Comparison of ENCODE assay signal across 22 cellular contexts in genomic region chr5:96189028-96189826, GRCh38.
"Had no signal": no experiment of that assay in that cellular context is flagged by ENCODE, and none has a peak within 500 bp of the region (broad histone marks: within the 10 kb centered on the region; RNA-seq: fewer than 3 reads in every experiment).

No MANE protein-coding gene starts in this region.

- DNase-seq: effector memory CD8-positive, alpha-beta T cell; erythroblast; immature natural killer cell; left colon; left ventricle myocardium superior; mesenchymal stem cell; midbrain; nucleus accumbens; ovary; right cardiac atrium; stimulated activated CD4-positive, alpha-beta T cell treated with anti-CD3 and anti-CD28 coated beads, Interleukin-4, amount 100 ng/mL, for 1 hour; stimulated activated CD8-positive, alpha-beta memory T cell treated with anti-CD3 and anti-CD28 coated beads, Interleukin-4, amount 100 ng/mL, for 48 hours; stimulated activated naive CD8-positive, alpha-beta T cell treated with anti-CD3 and anti-CD28 coated beads, Interleukin-15, Interleukin-2, amounts not matched to agents 100 U/mL and 50 U/mL, for 24 hours; thyroid gland; upper lobe of left lung; uterus had no signal

- H3K36me3 Mint-ChIP-seq: immature natural killer cell; neural progenitor cell; stimulated activated effector memory CD8-positive, alpha-beta T cell treated with anti-CD3 and anti-CD28 coated beads, Interleukin-12 subunit alpha, Interleukin-12 subunit beta, amount 100 ng/mL, for 72 hours had no signal

- H3K9me3 Mint-ChIP-seq: stimulated activated effector memory CD8-positive, alpha-beta T cell treated with anti-CD3 and anti-CD28 coated beads, Interleukin-12 subunit alpha, Interleukin-12 subunit beta, amount 100 ng/mL, for 72 hours had no signal

- H3K27ac Mint-ChIP-seq: effector memory CD8-positive, alpha-beta T cell; immature natural killer cell; natural killer cell treated with Interleukin-12 subunit alpha and Interleukin-12 subunit beta and Interleukin-15 and Interleukin-18, amount 100 ng/mL, for 72 hours; neural progenitor cell; stimulated activated effector memory CD8-positive, alpha-beta T cell treated with anti-CD3 and anti-CD28 coated beads, Interleukin-12 subunit alpha, Interleukin-12 subunit beta, amount 100 ng/mL, for 72 hours had no signal

- H3K4me3 ChIP-seq: gastroesophageal sphincter, lung, neural progenitor cell, ovary, suprapubic skin, thyroid gland, upper lobe of left lung, uterus had no signal

- H3K4me1 Mint-ChIP-seq: immature natural killer cell; neural progenitor cell; stimulated activated effector memory CD8-positive, alpha-beta T cell treated with anti-CD3 and anti-CD28 coated beads, Interleukin-12 subunit alpha, Interleukin-12 subunit beta, amount 100 ng/mL, for 72 hours had no signal

- H3K4me3 Mint-ChIP-seq: effector memory CD8-positive, alpha-beta T cell; immature natural killer cell; natural killer cell treated with Interleukin-12 subunit alpha and Interleukin-12 subunit beta and Interleukin-15 and Interleukin-18, amount 100 ng/mL, for 72 hours; neural progenitor cell; stimulated activated effector memory CD8-positive, alpha-beta T cell treated with anti-CD3 and anti-CD28 coated beads, Interleukin-12 subunit alpha, Interleukin-12 subunit beta, amount 100 ng/mL, for 72 hours had no signal

- H3K9ac ChIP-seq: neural progenitor cell had no signal

- ATAC-seq: effector memory CD8-positive, alpha-beta T cell; gastroesophageal sphincter; left colon; left ventricle myocardium superior; natural killer cell treated with Interleukin-12 subunit alpha and Interleukin-12 subunit beta and Interleukin-15 and Interleukin-18, amount 100 ng/mL, for 72 hours; right cardiac atrium; stimulated activated effector memory CD8-positive, alpha-beta T cell treated with anti-CD3 and anti-CD28 coated beads, Interleukin-12 subunit alpha, Interleukin-12 subunit beta, amount 100 ng/mL, for 72 hours; stimulated activated naive CD8-positive, alpha-beta T cell treated with anti-CD3 and anti-CD28 coated beads, Interleukin-15, Interleukin-2, amounts not matched to agents 100 U/mL and 50 U/mL, for 24 hours had no signal

- H3K9me3 ChIP-seq: gastroesophageal sphincter, suprapubic skin, thyroid gland, upper lobe of left lung, uterus had no signal

- H3K27me3 ChIP-seq: gastroesophageal sphincter, neural progenitor cell, ovary, suprapubic skin, thyroid gland, upper lobe of left lung, uterus had no signal

- H3K4me2 ChIP-seq: neural progenitor cell had no signal

- H3K36me3 ChIP-seq: gastroesophageal sphincter, neural progenitor cell, ovary, suprapubic skin, thyroid gland, upper lobe of left lung, uterus had no signal

- H3K4me1 ChIP-seq: gastroesophageal sphincter, neural progenitor cell, suprapubic skin, thyroid gland, upper lobe of left lung, uterus had no signal

- H3K27ac ChIP-seq: gastroesophageal sphincter, neural progenitor cell, ovary, suprapubic skin, thyroid gland, upper lobe of left lung, uterus had no signal
